1 cellular context compared by ENCODE assay signal in genomic region chr5:965604-966344, GRCh38.
TF ChIP-seq lines count a peak whose summit lies in the region.

No MANE protein-coding gene starts in this region.

TF ChIP-seq in K562, 482 proteins besides CTCF, POLR2A, EP300 and RAD21:
- peak; percentile 24; the same call in 1 of the 2 replicates for TF ChIP-seq BCOR (IDR thresholded peaks at IDR 0.05)
- TF ChIP-seq CBX1 (IDR thresholded peaks at IDR 0.05; ENCODE audit: low read depth) = 0 out of 2 replicates have a peak, but pooled peaks have one; percentile 30
- 0 out of 2 replicates have a peak, but pooled peaks have one; percentile 5 for TF ChIP-seq ZNF583 (CRISPR knock-in tag; IDR thresholded peaks at IDR 0.05)
- no peak for TF ChIP-seq ARHGAP35 (IDR thresholded peaks at IDR 0.05; ENCODE audit: partially characterized antibody)
- TF ChIP-seq ZNF280A (IDR thresholded peaks at IDR 0.05; ENCODE audit: low read depth, partially characterized antibody) = no peak
- TF ChIP-seq RBM25 (IDR thresholded peaks at IDR 0.05; ENCODE audit: low read depth, low read length, severe bottlenecking) = no peak
- 0 out of 2 replicates have a peak, but pooled peaks have one; percentile 19 for TF ChIP-seq ZNF175 (CRISPR knock-in tag; IDR thresholded peaks at IDR 0.05; ENCODE audit: low read depth)
- no peak for TF ChIP-seq ZNF592 (IDR thresholded peaks at IDR 0.05)
- TF ChIP-seq NFE2 (IDR thresholded peaks at IDR 0.05; ENCODE audit: low read depth) = no peak
- no peak for TF ChIP-seq SFPQ (IDR thresholded peaks at IDR 0.05; ENCODE audit: low read depth, low read length)
- TF ChIP-seq L3MBTL2 (IDR thresholded peaks at IDR 0.05) = peak; percentile 68; the same call in 1 of the 2 replicates
- TF ChIP-seq ATF3 (IDR thresholded peaks at IDR 0.05) = no peak
- no peak for TF ChIP-seq ATF3 (CRISPR knock-in tag; conservative IDR thresholded peaks at IDR 0.05)
- TF ChIP-seq E2F6 (IDR thresholded peaks at IDR 0.05; ENCODE audit: borderline replicate concordance in 1 of 2, extremely low read depth in 1 of 2, insufficient read depth in 1 of 2, insufficient read length in 1 of 2, low read depth in 1 of 2, low read length in 1 of 2, poor library complexity in 1 of 2, severe bottlenecking in 1 of 2) = peak in 1 of 2 experiments; percentile 17
- no peak for TF ChIP-seq SMARCA4 (IDR thresholded peaks at IDR 0.05)
- TF ChIP-seq MGA (IDR thresholded peaks at IDR 0.05) = peak; percentile 37; the same call in 1 of the 2 replicates
- TF ChIP-seq TAF1 (IDR thresholded peaks at IDR 0.05; ENCODE audit: control insufficient read depth, extremely low read depth, insufficient read depth, low read length, severe bottlenecking) = no peak
- TF ChIP-seq ZNF324 (CRISPR knock-in tag; IDR thresholded peaks at IDR 0.05) = no peak
- no peak for TF ChIP-seq SLC30A9 (CRISPR knock-in tag; IDR thresholded peaks at IDR 0.05)
- no peak for TF ChIP-seq SREBF1 (IDR thresholded peaks at IDR 0.05; ENCODE audit: borderline replicate concordance, low read depth, low read length)
- TF ChIP-seq ZNF609 (CRISPR knock-in tag; IDR thresholded peaks at IDR 0.05; ENCODE audit: borderline replicate concordance) = no peak
- no peak for TF ChIP-seq HSF4 (CRISPR knock-in tag; IDR thresholded peaks at IDR 0.05; ENCODE audit: borderline replicate concordance)
- TF ChIP-seq ATF1 (CRISPR knock-in tag; IDR thresholded peaks at IDR 0.05) = no peak
- TF ChIP-seq ATF1 (tag; IDR thresholded peaks at IDR 0.05) = 0 out of 2 replicates have a peak, but pooled peaks have one; percentile 13
- TF ChIP-seq NR1H2 (CRISPR knock-in tag; IDR thresholded peaks at IDR 0.05) = no peak
